In genomic region chr11:102587722-102588121, GRCh38 we compare ENCODE assay signal across 13 cellular contexts. TPM values are rescaled to one million over a fixed set of nuclear protein-coding genes. Genes with fewer than 3 reads are reported as not detected.
"Had no signal": no experiment of that assay in that cellular context is flagged by ENCODE, and none has a peak within 500 bp of the region (broad histone marks: within the 10 kb centered on the region; RNA-seq: fewer than 3 reads in every experiment).

No MANE protein-coding gene starts in this region.

- H3K4me3 ChIP-seq: GM23248, HAP-1 had no signal

- ATAC-seq: HCT116 had no signal

- H3K27ac ChIP-seq: GM23248, KMS-11 had no signal

- H3K4me2 ChIP-seq: KMS-11 had no signal

- FAIRE-seq: HTR-8/SVneo had no signal

- H2AFZ ChIP-seq: GM23248 had no signal

- DNase-seq: GM23248, GOT3, H7, HFFc6, IMR-90, Karpas-422, KBM-7 had no signal

- H3K4me1 ChIP-seq: HAP-1 had no signal

- H3K9me3 ChIP-seq: HAP-1 had no signal

- H3K36me3 ChIP-seq: HAP-1 had no signal

- H3K9ac ChIP-seq: GM23248, KMS-11 had no signal

RNA-seq across cellular contexts. Expression of gene MMP20, which starts 37.4 kb away (rescaled TPM):
- total RNA-seq: GM23248, H4, H7, HFFc6, HT-29, IMR-90 had no signal
- polyA plus RNA-seq: GM23248, IMR-90 had no signal

RNA-seq across cellular contexts. Expression of gene MMP7, which starts 57.2 kb away (rescaled TPM):
- total RNA-seq: GM23248, H7, HFFc6, IMR-90 had no signal
- polyA plus RNA-seq: GM23248, IMR-90 had no signal
